In the genomic region with DNA sequence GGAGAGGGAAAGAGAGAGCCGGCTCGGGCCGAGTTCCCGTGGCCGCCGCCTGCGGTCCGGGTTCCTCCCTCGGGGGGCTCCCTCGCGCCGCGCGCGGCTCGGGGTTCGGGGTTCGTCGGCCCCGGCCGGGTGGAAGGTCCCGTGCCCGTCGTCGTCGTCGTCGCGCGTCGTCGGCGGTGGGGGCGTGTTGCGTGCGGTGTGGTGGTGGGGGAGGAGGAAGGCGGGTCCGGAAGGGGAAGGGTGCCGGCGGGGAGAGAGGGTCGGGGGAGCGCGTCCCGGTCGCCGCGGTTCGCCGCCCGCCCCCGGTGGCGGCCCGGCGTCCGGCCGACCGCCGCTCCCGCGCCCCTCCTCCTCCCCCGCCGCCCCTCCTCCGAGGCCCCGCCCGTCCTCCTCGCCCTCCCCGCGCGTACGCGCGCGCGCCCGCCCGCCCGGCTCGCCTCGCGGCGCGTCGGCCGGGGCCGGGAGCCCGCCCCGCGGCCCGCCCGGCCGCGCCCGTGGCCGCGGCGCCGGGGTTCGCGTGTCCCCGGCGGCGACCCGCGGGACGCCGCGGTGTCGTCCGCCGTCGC, we compare ENCODE assay signal across 8 cellular contexts.
DNase-seq lines count a peak whose midpoint lies in the region; ATAC-seq, FAIRE-seq and TF ChIP-seq lines count a peak whose summit lies in the region.
"Not testable (repeated sequence)": the region's sequence is repeated elsewhere in the genome, so short reads cannot be mapped to it uniquely, and the experiment has no call there.

No MANE protein-coding gene starts in this region.

- not testable (repeated sequence) for H3K4me3 Mint-ChIP-seq in CD8-positive, alpha-beta T cell

- not testable (repeated sequence) for H3K27me3 ChIP-seq in CD8-positive, alpha-beta T cell (ENCODE audit: insufficient read depth, low read length); body of pancreas; HepG2 (ENCODE audit: control insufficient read depth in 1 of 2, insufficient read depth in 2 of 2, low read length in 2 of 2); gastrocnemius medialis

- BruUV-seq in HepG2 (replicated peaks; lab: Mats Ljungman, UMichigan), result TSS peak; percentile 65

- H3K4me2 ChIP-seq in HepG2 (ENCODE audit: low read depth, low read length), result not testable (repeated sequence)

- H3K4me1 Mint-ChIP-seq in CD8-positive, alpha-beta T cell (ENCODE audit: low read depth), result not testable (repeated sequence)

- not testable (repeated sequence) for H3K9ac ChIP-seq in HepG2 (ENCODE audit: insufficient read depth, low read depth, low read length)

- not testable (repeated sequence) for H4K20me1 ChIP-seq in HepG2 (ENCODE audit: insufficient read depth, low read length)

- H3K27me3 Mint-ChIP-seq in CD8-positive, alpha-beta T cell (ENCODE audit: low read depth), result not testable (repeated sequence)

- not testable (repeated sequence) for TF ChIP-seq POLR2A in body of pancreas (IDR thresholded peaks at IDR 0.05); HepG2 (IDR thresholded peaks at IDR 0.05; ENCODE audit: insufficient read depth in 1 of 2, low read depth in 2 of 2, low read length in 2 of 2); gastrocnemius medialis (IDR thresholded peaks at IDR 0.05)

- WGBS in body of pancreas, 2 donors, result 15 to 73% methylated on average over 17 to 55 of the region's 111 CpGs
- 53% methylated on average over 39 of the region's 111 CpGs for WGBS in HepG2 (ENCODE audit: low lambda C conversion rate)

- CTCF ChIA-PET in CD8-positive, alpha-beta T cell (lab: Charles Lee); HepG2 (lab: Yijun Ruan, JAX; ENCODE audit: low intra/inter-chr PET ratio, low total read pairs): not testable (repeated sequence)

- H3K27ac ChIP-seq in CD8-positive, alpha-beta T cell (ENCODE audit: low read depth, low read length); body of pancreas; HepG2 (ENCODE audit: extremely low read length, insufficient read depth, low read length); gastrocnemius medialis: not testable (repeated sequence)

- not testable (repeated sequence) for H3K36me3 Mint-ChIP-seq in CD8-positive, alpha-beta T cell

- not testable (repeated sequence) for ATAC-seq in CD8-positive, alpha-beta T cell; body of pancreas; HepG2; gastrocnemius medialis
- ATAC-seq in HG02763 (IDR thresholded peaks at IDR 0.05; ENCODE audit: unreplicated experiment), result peak; percentile 67

- not testable (repeated sequence) for H3K9me3 ChIP-seq in CD8-positive, alpha-beta T cell (ENCODE audit: low read length); body of pancreas; HepG2 (ENCODE audit: low read length); gastrocnemius medialis

- not testable (repeated sequence) for H2AFZ ChIP-seq in HepG2 (ENCODE audit: low read length)

- intact Hi-C loops in CD8-positive, alpha-beta T cell (cut with DNase I, micrococcal nuclease); body of pancreas (cut with DNase I); HepG2 (cut with micrococcal nuclease; ENCODE audit: unreplicated experiment); gastrocnemius medialis (cut with DNase I; ENCODE audit: low total_unique reads): not testable (repeated sequence)

- not testable (repeated sequence) for TF ChIP-seq CTCF in CD8-positive, alpha-beta T cell (IDR thresholded peaks at IDR 0.05); body of pancreas (IDR thresholded peaks at IDR 0.05); HepG2 (CRISPR knock-in tag; IDR thresholded peaks at IDR 0.05)
- peak in 1 of 5 experiments; percentile 31 for TF ChIP-seq CTCF in gastrocnemius medialis (IDR thresholded peaks at IDR 0.05 in 4 of 5, conservative IDR thresholded peaks at IDR 0.05 in 1 of 5)

- peak; percentile 4 to 83 (median 65) for DNase-seq in CD8-positive, alpha-beta T cell
- DNase-seq in T-helper 2 cell (peak in 4 of 5 experiments; percentile 25 to 86 (median 61)), activated T-cell treated with anti-CD3 and anti-CD28 coated beads for 24 hours (ENCODE audit: low read depth) (peak; percentile 83), body of pancreas (peak; percentile 32 to 73 (median 46)), gastrocnemius medialis (peak; percentile 15 to 69)
- DNase-seq in HepG2 (ENCODE audit: low spot score), result not testable (repeated sequence)
- peak; percentile 96 for DNase-seq in stimulated activated CD8-positive, alpha-beta memory T cell treated with anti-CD3 and anti-CD28 coated beads, Interleukin-4, amount 100 ng/mL, for 48 hours

- not testable (repeated sequence) for H3K36me3 ChIP-seq in CD8-positive, alpha-beta T cell (ENCODE audit: insufficient read depth, low read length); body of pancreas (replicated peaks in 1 of 2; ENCODE audit: insufficient read depth in 1 of 2, low read depth in 2 of 2); HepG2 (replicated peaks in 1 of 2; ENCODE audit: control insufficient read depth in 1 of 2, insufficient read depth in 2 of 2, low read length in 2 of 2); gastrocnemius medialis

- not testable (repeated sequence) for TF ChIP-seq EP300 in HepG2 (IDR thresholded peaks at IDR 0.05; ENCODE audit: low read depth in 2 of 2, low read length in 2 of 2); HepG2 (CRISPR knock-in tag; IDR thresholded peaks at IDR 0.05; ENCODE audit: borderline replicate concordance)

- H3K4me1 ChIP-seq in CD8-positive, alpha-beta T cell (ENCODE audit: insufficient read depth, low read length); body of pancreas; HepG2 (ENCODE audit: insufficient read depth, low read length); gastrocnemius medialis: not testable (repeated sequence)

- H3K4me3 ChIP-seq in CD8-positive, alpha-beta T cell (ENCODE audit: low read depth, low read length); body of pancreas; HepG2 (replicated peaks in 1 of 3; ENCODE audit: insufficient read depth in 1 of 3, low read depth in 2 of 3, low read length in 3 of 3); gastrocnemius medialis: not testable (repeated sequence)

- not testable (repeated sequence) for TF ChIP-seq RAD21 in HepG2 (CRISPR knock-in tag; IDR thresholded peaks at IDR 0.05)

- not testable (repeated sequence) for FAIRE-seq in HepG2 (lab: Jason Lieb, UNC)

- in situ Hi-C loops in HepG2 (cut with HindIII; ENCODE audit: extremely low pct_ligation_motif_present, low pct_unique_long_range_greater_than_20kb); gastrocnemius medialis (cut with MboI; ENCODE audit: low sequenced_read_pairs in 4 of 4): not testable (repeated sequence)

- H3K79me2 ChIP-seq in HepG2 (ENCODE audit: insufficient read depth, low read length), result not testable (repeated sequence)

- H3K27ac Mint-ChIP-seq in CD8-positive, alpha-beta T cell, result not testable (repeated sequence)

- POLR2A ChIA-PET in CD8-positive, alpha-beta T cell (lab: Charles Lee); HepG2 (lab: Yijun Ruan, JAX): not testable (repeated sequence)

- H3K9me3 Mint-ChIP-seq in CD8-positive, alpha-beta T cell, result not testable (repeated sequence)

TF ChIP-seq in HepG2, 621 proteins besides CTCF, POLR2A, EP300 and RAD21:
- TF ChIP-seq SKI (IDR thresholded peaks at IDR 0.05; ENCODE audit: partially characterized antibody), result peak; percentile 21
